In the genomic region with DNA sequence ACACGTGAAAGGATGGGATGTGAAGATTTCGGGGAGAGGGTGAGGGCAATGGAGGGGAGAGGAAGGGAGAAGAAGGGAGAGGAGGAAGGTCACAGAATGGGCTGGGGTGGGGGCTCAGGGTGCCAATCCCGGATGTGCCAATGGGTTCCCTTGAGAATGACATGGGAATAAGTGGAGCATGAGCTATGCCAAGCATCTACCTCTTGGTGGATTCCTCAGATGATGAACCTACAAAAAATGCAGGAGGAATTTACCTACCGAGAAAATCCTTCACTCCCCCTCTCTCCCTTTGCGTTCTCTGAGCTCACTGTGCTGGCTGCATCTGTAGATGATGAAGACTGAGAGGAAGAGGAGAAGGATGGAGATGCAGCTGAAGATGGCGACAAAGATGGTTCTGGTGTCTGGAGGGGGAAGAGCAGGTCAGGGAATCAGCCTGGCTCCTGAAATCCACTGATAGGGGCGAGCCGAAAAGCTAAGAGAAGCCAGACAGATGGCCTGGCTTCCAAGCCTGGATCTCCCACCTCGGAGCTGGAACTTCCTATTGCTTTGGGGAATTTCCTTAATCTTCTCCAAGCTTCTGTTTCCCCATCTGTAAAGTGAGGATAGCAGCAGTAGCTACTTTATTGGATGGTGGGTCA, we compare ENCODE assay signal across 34 cellular contexts. TPM values are rescaled to one million over a fixed set of nuclear protein-coding genes. Genes with fewer than 3 reads are reported as not detected.
DNase-seq lines count a peak whose midpoint lies in the region; ATAC-seq, FAIRE-seq and TF ChIP-seq lines count a peak whose summit lies in the region.
"Had no signal": no experiment of that assay in that cellular context is flagged by ENCODE, and none has a peak within 500 bp of the region (broad histone marks: within the 10 kb centered on the region; RNA-seq: fewer than 3 reads in every experiment).

No MANE protein-coding gene starts in this region.

- H3K36me3 Mint-ChIP-seq in astrocyte (ENCODE audit: low read depth, unreplicated experiment), result no peaks in the 10 kb centered on the region
- H3K36me3 Mint-ChIP-seq: CD4-positive, alpha-beta memory T cell; stimulated activated memory B cell treated with anti-CD40 and anti-IgM and Interleukin-4, amounts not matched to agents 10 μg/mL and 1 μg/mL and 100 μg/mL, for 72 hours had no signal

- H3K36me3 ChIP-seq in HUES6 (ENCODE audit: control insufficient read depth, insufficient read depth, low read length) (no peaks in the 10 kb centered on the region), astrocyte (ENCODE audit: insufficient read depth, low read length) (no peaks in the 10 kb centered on the region), mesodermal cell (ENCODE audit: control insufficient read depth, insufficient read depth, low read length) (no peaks in the 10 kb centered on the region), right lobe of liver (no peaks in the 10 kb centered on the region)
- H3K36me3 ChIP-seq: HAP-1, SJSA1, suprapubic skin had no signal

- H3K4me2 ChIP-seq in astrocyte (ENCODE audit: low read length), result no peak overlapping the region

- no peak for TF ChIP-seq POLR2A in right lobe of liver (IDR thresholded peaks at IDR 0.05)

- H3K27me3 ChIP-seq in HUES6 (ENCODE audit: control insufficient read depth, insufficient read depth, low read length) (no peaks in the 10 kb centered on the region; the same call in 1 of the 2 replicates), astrocyte (ENCODE audit: insufficient read depth, low read length) (no peaks in the 10 kb centered on the region), right lobe of liver (no peaks in the 10 kb centered on the region)
- H3K27me3 ChIP-seq: body of pancreas had no signal

- DNase-seq in GM13977 (ENCODE audit: low spot score) (peak; percentile 4), astrocyte (ENCODE audit: low read depth) (no peak), right lobe of liver (no peak), GM19240 (ENCODE audit: insufficient read length, low spot score) (no peak)
- no peak for DNase-seq in stimulated activated CD4-positive, alpha-beta T cell treated with anti-CD3 and anti-CD28 coated beads, Interleukin-12 subunit alpha, Interleukin-12 subunit beta, amount 100 ng/mL, for 4 hours
- DNase-seq: activated CD4-positive, alpha-beta memory T cell treated with anti-CD3 and anti-CD28 coated beads, Interleukin-2, amount 10 ng/mL, durations not matched to agents 7 days and 5 days; activated CD4-positive, CD25-positive, alpha-beta regulatory T cell; activated effector memory CD4-positive, alpha-beta T cell treated with Interleukin-2 at 50 U/mL for 16 hours; body of pancreas; CD4-positive, alpha-beta memory T cell; DMS53; effector CD4-positive, alpha-beta T cell; foreskin melanocyte; hypothalamus; Kasumi-1; kidney; mammary epithelial cell; NCI-H1092; NCI-H2029 treated with DMSO at 0.1 percent for 48 hours; NCI-H345; NCI-H774; nucleus accumbens; small intestine had no signal

- intact Hi-C loops in right lobe of liver (cut with DNase I), result no loop called here

- H3K27me3 Mint-ChIP-seq in astrocyte (ENCODE audit: low read depth, unreplicated experiment), result peaks cover 8% of the 10 kb centered on the region

- H3K79me2 ChIP-seq in astrocyte (ENCODE audit: insufficient read depth, low read length), result no peaks in the 10 kb centered on the region

- H3K9ac ChIP-seq in HUES6 (ENCODE audit: low read length) (peak overlapping the region; percentile 47), astrocyte (ENCODE audit: low read length) (no peak overlapping the region)

- H3K27ac ChIP-seq in HUES6 (ENCODE audit: low read depth, low read length), result peak overlapping the region; percentile 13; the same call in 1 of the 2 replicates
- H3K27ac ChIP-seq in astrocyte (ENCODE audit: low read depth, low read length), result no peak overlapping the region
- peak overlapping the region; percentile 41 for H3K27ac ChIP-seq in mesodermal cell (ENCODE audit: low read depth, low read length, severe bottlenecking)
- H3K27ac ChIP-seq in right lobe of liver, result no peak overlapping the region
- H3K27ac ChIP-seq: body of pancreas, SJSA1, suprapubic skin had no signal

- H2AFZ ChIP-seq in astrocyte (ENCODE audit: low read depth, low read length), result no peak overlapping the region

- peak overlapping the region; percentile 67 for H3K27ac Mint-ChIP-seq in astrocyte (ENCODE audit: unreplicated experiment)
- H3K27ac Mint-ChIP-seq: activated CD4-positive, alpha-beta memory T cell treated with anti-CD3 and anti-CD28 coated beads, Interleukin-2, amount 10 ng/mL, durations not matched to agents 7 days and 5 days; CD4-positive, alpha-beta memory T cell; stimulated activated memory B cell treated with anti-CD40 and anti-IgM and Interleukin-4, amounts not matched to agents 10 μg/mL and 1 μg/mL and 100 μg/mL, for 72 hours had no signal

- no peak for FAIRE-seq in astrocyte (lab: Jason Lieb, UNC)
- FAIRE-seq: GM12891, kidney, small intestine had no signal

- H3K9me3 ChIP-seq in HUES6 (ENCODE audit: control insufficient read depth, insufficient read depth, low read depth, low read length) (no peaks in the 10 kb centered on the region), astrocyte (ENCODE audit: insufficient read depth, low read depth, low read length) (no peaks in the 10 kb centered on the region), mesodermal cell (ENCODE audit: control insufficient read depth, low read length) (no peaks in the 10 kb centered on the region), right lobe of liver (no peaks in the 10 kb centered on the region)
- H3K9me3 ChIP-seq: body of pancreas, HAP-1, SJSA1, suprapubic skin had no signal

- no peak overlapping the region for H3K4me3 ChIP-seq in HUES6 (ENCODE audit: low read depth, low read length)
- no peak overlapping the region for H3K4me3 ChIP-seq in astrocyte (ENCODE audit: insufficient read depth, low read depth, low read length)
- no peak overlapping the region for H3K4me3 ChIP-seq in mesodermal cell (ENCODE audit: extremely low read depth, insufficient read depth, low read length, poor library complexity, severe bottlenecking)
- H3K4me3 ChIP-seq in right lobe of liver, result no peak overlapping the region
- H3K4me3 ChIP-seq: body of pancreas, HAP-1, SJSA1, suprapubic skin had no signal

- H3K4me1 Mint-ChIP-seq in astrocyte (ENCODE audit: low read depth, unreplicated experiment), result peaks cover 4% of the 10 kb centered on the region
- H3K4me1 Mint-ChIP-seq: activated CD4-positive, alpha-beta memory T cell treated with anti-CD3 and anti-CD28 coated beads, Interleukin-2, amount 10 ng/mL, durations not matched to agents 7 days and 5 days; CD4-positive, alpha-beta memory T cell; stimulated activated memory B cell treated with anti-CD40 and anti-IgM and Interleukin-4, amounts not matched to agents 10 μg/mL and 1 μg/mL and 100 μg/mL, for 72 hours had no signal

- TF ChIP-seq CTCF in GM13977 (IDR thresholded peaks at IDR 0.05; ENCODE audit: extremely low read depth, insufficient read depth, missing control alignments), result no peak
- no peak for TF ChIP-seq CTCF in astrocyte (IDR thresholded peaks at IDR 0.05; ENCODE audit: insufficient read depth, low read depth, low read length)
- TF ChIP-seq CTCF in right lobe of liver (IDR thresholded peaks at IDR 0.05), result no peak

- ATAC-seq in right lobe of liver, result no peak
- ATAC-seq in GM18873 (IDR thresholded peaks at IDR 0.05; ENCODE audit: low FRiP score, unreplicated experiment), result no peak
- ATAC-seq: body of pancreas; stimulated activated memory B cell treated with anti-CD40 and anti-IgM and Interleukin-4, amounts not matched to agents 10 μg/mL and 1 μg/mL and 100 μg/mL, for 72 hours had no signal

- H3K4me1 ChIP-seq in HUES6 (ENCODE audit: control insufficient read depth, insufficient read depth, low read length), result peaks cover 9% of the 10 kb centered on the region
- no peaks in the 10 kb centered on the region for H3K4me1 ChIP-seq in astrocyte (ENCODE audit: insufficient read depth, low read length)
- H3K4me1 ChIP-seq in mesodermal cell (ENCODE audit: control insufficient read depth, insufficient read depth, low read length, poor library complexity, severe bottlenecking), result peaks cover 5% of the 10 kb centered on the region
- H3K4me1 ChIP-seq in right lobe of liver, result no peaks in the 10 kb centered on the region
- H3K4me1 ChIP-seq: body of pancreas, HAP-1, suprapubic skin had no signal

- peak overlapping the region; percentile 3 for H3K4me3 Mint-ChIP-seq in astrocyte (ENCODE audit: unreplicated experiment)
- H3K4me3 Mint-ChIP-seq: activated CD4-positive, alpha-beta memory T cell treated with anti-CD3 and anti-CD28 coated beads, Interleukin-2, amount 10 ng/mL, durations not matched to agents 7 days and 5 days; CD4-positive, alpha-beta memory T cell; stimulated activated memory B cell treated with anti-CD40 and anti-IgM and Interleukin-4, amounts not matched to agents 10 μg/mL and 1 μg/mL and 100 μg/mL, for 72 hours had no signal

- peaks cover 6% of the 10 kb centered on the region for H3K9me3 Mint-ChIP-seq in astrocyte (ENCODE audit: unreplicated experiment)
- H3K9me3 Mint-ChIP-seq: activated CD4-positive, alpha-beta memory T cell treated with anti-CD3 and anti-CD28 coated beads, Interleukin-2, amount 10 ng/mL, durations not matched to agents 7 days and 5 days had no signal

- H4K20me1 ChIP-seq in astrocyte (ENCODE audit: insufficient read depth, low read length), result no peaks in the 10 kb centered on the region

- in situ Hi-C loops in GM13977 (cut with MboI; ENCODE audit: low pct_unique_long_range_greater_than_20kb, low sequenced_read_pairs, unreplicated experiment), result no loop called here

- WGBS in mesodermal cell (ENCODE audit: insufficient coverage in 2 of 2), 2 experiments, result 72 to 74% methylated on average over 4 to 7 of the region's 9 CpGs
- WGBS in right lobe of liver (ENCODE audit: insufficient coverage, low coverage, low lambda C conversion rate, missing lambda C conversion rate), result 39% methylated on average over 9 of the region's 9 CpGs

RNA-seq across cellular contexts. Expression of gene VSTM1, which starts 21.6 kb away (rescaled TPM):
- total RNA-seq in astrocyte, result 0.68 TPM in 1 of 2 replicates, not detected in the other
- polyA plus RNA-seq in mesodermal cell (2013, experiment 1 of 2), result not detected
- 0.56 TPM for polyA plus RNA-seq in mesodermal cell (2013, experiment 2 of 2)
- under 1 TPM in 1 of 6 experiments, not detected in 5; 0.37 TPM for total RNA-seq in right lobe of liver
- total RNA-seq: activated CD4-positive, alpha-beta memory T cell treated with anti-CD3 and anti-CD28 coated beads, Interleukin-2, amount 10 ng/mL, durations not matched to agents 7 days and 5 days; body of pancreas; CD4-positive, alpha-beta memory T cell; mammary epithelial cell; OCI-LY7; SJSA1; suprapubic skin; T-helper 2 cell treated with Interferon-gamma antibody and Interleukin-4, amounts not matched to agents 100 ng/mL and 5 ng/mL, for 36 hours had no signal
- polyA plus RNA-seq: CD4-positive, alpha-beta memory T cell; esophagus; mammary epithelial cell; small intestine had no signal

RNA-seq across cellular contexts. Expression of gene TARM1, which starts 39.1 kb away (rescaled TPM):
- total RNA-seq in astrocyte, result not detected in 2 replicates
- not detected for polyA plus RNA-seq in mesodermal cell (2013, experiment 1 of 2)
- not detected for polyA plus RNA-seq in mesodermal cell (2013, experiment 2 of 2)
- total RNA-seq in right lobe of liver, result not detected
- total RNA-seq: activated CD4-positive, alpha-beta memory T cell treated with anti-CD3 and anti-CD28 coated beads, Interleukin-2, amount 10 ng/mL, durations not matched to agents 7 days and 5 days; body of pancreas; CD4-positive, alpha-beta memory T cell; kidney; mammary epithelial cell; OCI-LY7; SJSA1; suprapubic skin; T-helper 2 cell treated with Interferon-gamma antibody and Interleukin-4, amounts not matched to agents 100 ng/mL and 5 ng/mL, for 36 hours had no signal
- polyA plus RNA-seq: CD4-positive, alpha-beta memory T cell; esophagus; mammary epithelial cell; small intestine had no signal

RNA-seq across cellular contexts. Expression of gene CACNG6, which starts 50.7 kb away (rescaled TPM):
- total RNA-seq in astrocyte (0.20 TPM in 1 of 2 replicates, not detected in the other), right lobe of liver (not detected)
- polyA plus RNA-seq in mesodermal cell (2013, experiment 1 of 2), result 3.6 TPM
- 3.2 TPM for polyA plus RNA-seq in mesodermal cell (2013, experiment 2 of 2)
- total RNA-seq: activated CD4-positive, alpha-beta memory T cell treated with anti-CD3 and anti-CD28 coated beads, Interleukin-2, amount 10 ng/mL, durations not matched to agents 7 days and 5 days; body of pancreas; CD4-positive, alpha-beta memory T cell; kidney; mammary epithelial cell; suprapubic skin; T-helper 2 cell treated with Interferon-gamma antibody and Interleukin-4, amounts not matched to agents 100 ng/mL and 5 ng/mL, for 36 hours had no signal
- polyA plus RNA-seq: CD4-positive, alpha-beta memory T cell; esophagus; mammary epithelial cell had no signal

RNA-seq across cellular contexts. Expression of gene OSCAR, which starts 58.5 kb away (rescaled TPM):
- total RNA-seq in astrocyte (0.20 and 0.22 TPM in 2 replicates), right lobe of liver (1 to 10 TPM in 3 of 6 experiments, under 1 TPM in 3; 0.53 to 2.6 (median 1.0) TPM)
- 1.2 TPM for polyA plus RNA-seq in mesodermal cell (2013, experiment 1 of 2)
- polyA plus RNA-seq in mesodermal cell (2013, experiment 2 of 2), result 0.91 TPM
- total RNA-seq: SJSA1; T-helper 2 cell treated with Interferon-gamma antibody and Interleukin-4, amounts not matched to agents 100 ng/mL and 5 ng/mL, for 36 hours had no signal
- polyA plus RNA-seq: mammary epithelial cell had no signal

Comparison
In these comparisons a context has a peak if more than half of its experiments do, and no peak if none do; other contexts are left out.
1. H3K27ac ChIP-seq: peak in HUES6 (single experiment) and mesodermal cell (single experiment); none in astrocyte (single experiment) and right lobe of liver (0 of 3).